ENCODE assay signal across 1 cellular context in the genomic region with DNA sequence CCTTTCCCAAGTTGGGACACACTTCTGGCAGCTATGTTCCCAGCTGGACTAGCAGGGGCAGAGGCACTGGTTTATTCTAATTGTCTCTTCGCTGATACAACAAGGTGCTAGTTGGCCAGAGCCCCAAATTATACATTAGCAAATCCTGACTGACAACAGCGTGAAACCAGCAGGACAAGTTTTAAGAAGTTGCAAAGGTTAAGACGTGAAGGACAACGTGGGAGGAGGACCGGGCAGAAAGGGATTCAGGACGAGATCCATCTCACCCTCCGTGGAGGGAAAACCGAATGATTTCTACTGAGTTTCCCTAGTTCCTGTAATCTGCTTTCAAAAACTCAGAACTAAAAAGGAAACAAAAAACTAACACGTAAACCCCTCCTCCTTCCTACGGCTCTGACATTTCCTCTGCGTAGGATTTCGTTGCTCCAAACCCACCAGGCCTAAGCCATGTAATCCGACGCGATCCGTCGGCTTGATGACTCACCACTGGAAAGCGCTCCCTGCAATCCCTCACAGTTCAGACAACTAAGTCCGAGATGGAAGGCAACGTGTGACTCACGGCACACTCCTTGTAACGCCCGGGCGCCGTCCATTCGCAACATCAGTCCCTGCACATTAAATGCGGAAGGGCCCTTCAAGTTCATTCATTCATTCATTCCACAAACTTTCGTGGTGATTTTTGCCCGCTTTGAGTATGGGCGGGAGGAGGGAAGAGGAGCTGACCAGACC.
A peak's percentile ranks its signal among the peaks of the same experiment; 100 is the strongest.
TF ChIP-seq lines count a peak whose summit lies in the region.

No MANE protein-coding gene starts in this region.

TF ChIP-seq in HepG2, 621 proteins besides CTCF, POLR2A, EP300 and RAD21 (continued from another document and continues in another):
- TF ChIP-seq, protein P1, sequence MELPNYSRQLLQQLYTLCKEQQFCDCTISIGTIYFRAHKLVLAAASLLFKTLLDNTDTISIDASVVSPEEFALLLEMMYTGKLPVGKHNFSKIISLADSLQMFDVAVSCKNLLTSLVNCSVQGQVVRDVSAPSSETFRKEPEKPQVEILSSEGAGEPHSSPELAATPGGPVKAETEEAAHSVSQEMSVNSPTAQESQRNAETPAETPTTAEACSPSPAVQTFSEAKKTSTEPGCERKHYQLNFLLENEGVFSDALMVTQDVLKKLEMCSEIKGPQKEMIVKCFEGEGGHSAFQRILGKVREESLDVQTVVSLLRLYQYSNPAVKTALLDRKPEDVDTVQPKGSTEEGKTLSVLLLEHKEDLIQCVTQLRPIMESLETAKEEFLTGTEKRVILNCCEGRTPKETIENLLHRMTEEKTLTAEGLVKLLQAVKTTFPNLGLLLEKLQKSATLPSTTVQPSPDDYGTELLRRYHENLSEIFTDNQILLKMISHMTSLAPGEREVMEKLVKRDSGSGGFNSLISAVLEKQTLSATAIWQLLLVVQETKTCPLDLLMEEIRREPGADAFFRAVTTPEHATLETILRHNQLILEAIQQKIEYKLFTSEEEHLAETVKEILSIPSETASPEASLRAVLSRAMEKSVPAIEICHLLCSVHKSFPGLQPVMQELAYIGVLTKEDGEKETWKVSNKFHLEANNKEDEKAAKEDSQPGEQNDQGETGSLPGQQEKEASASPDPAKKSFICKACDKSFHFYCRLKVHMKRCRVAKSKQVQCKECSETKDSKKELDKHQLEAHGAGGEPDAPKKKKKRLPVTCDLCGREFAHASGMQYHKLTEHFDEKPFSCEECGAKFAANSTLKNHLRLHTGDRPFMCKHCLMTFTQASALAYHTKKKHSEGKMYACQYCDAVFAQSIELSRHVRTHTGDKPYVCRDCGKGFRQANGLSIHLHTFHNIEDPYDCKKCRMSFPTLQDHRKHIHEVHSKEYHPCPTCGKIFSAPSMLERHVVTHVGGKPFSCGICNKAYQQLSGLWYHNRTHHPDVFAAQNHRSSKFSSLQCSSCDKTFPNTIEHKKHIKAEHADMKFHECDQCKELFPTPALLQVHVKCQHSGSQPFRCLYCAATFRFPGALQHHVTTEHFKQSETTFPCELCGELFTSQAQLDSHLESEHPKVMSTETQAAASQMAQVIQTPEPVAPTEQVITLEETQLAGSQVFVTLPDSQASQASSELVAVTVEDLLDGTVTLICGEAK (IDR thresholded peaks at IDR 0.05): no peak
- TF ChIP-seq, protein P1 (CRISPR knock-in tag; IDR thresholded peaks at IDR 0.05): peak; percentile 46; the same call in 1 of the 2 replicates
- TF ChIP-seq HOXA7 (CRISPR knock-in tag; IDR thresholded peaks at IDR 0.05) (no peak), SOX13 (IDR thresholded peaks at IDR 0.05) (no peak), SOX13 (CRISPR knock-in tag; conservative IDR thresholded peaks at IDR 0.05 in 1 of 2, IDR thresholded peaks at IDR 0.05 in 1 of 2) (peak in 1 of 2 experiments; percentile 7; a peak in 1 of 4 replicates), ZBTB42 (CRISPR knock-in tag; IDR thresholded peaks at IDR 0.05) (no peak), SP140L (CRISPR knock-in tag; IDR thresholded peaks at IDR 0.05; ENCODE audit: borderline replicate concordance) (peak; percentile 79; the same call in 1 of the 2 replicates), HNRNPK (IDR thresholded peaks at IDR 0.05; ENCODE audit: low read depth, low read length, poor library complexity, severe bottlenecking) (no peak), TCF12 (IDR thresholded peaks at IDR 0.05) (no peak), TCF12 (CRISPR knock-in tag; IDR thresholded peaks at IDR 0.05) (no peak), THYN1 (CRISPR knock-in tag; IDR thresholded peaks at IDR 0.05; ENCODE audit: borderline replicate concordance, low read depth) (no peak), SMARCE1 (IDR thresholded peaks at IDR 0.05; ENCODE audit: borderline replicate concordance) (no peak), FOSL1 (CRISPR knock-in tag; IDR thresholded peaks at IDR 0.05; ENCODE audit: borderline replicate concordance) (peak; percentile 89), NFATC3 (CRISPR knock-in tag; IDR thresholded peaks at IDR 0.05) (no peak), HOXD1 (CRISPR knock-in tag; IDR thresholded peaks at IDR 0.05) (peak; percentile 27; the same call in 1 of the 2 replicates), PPARG (CRISPR knock-in tag; conservative IDR thresholded peaks at IDR 0.05) (no peak), RNF2 (conservative IDR thresholded peaks at IDR 0.05; ENCODE audit: low read depth) (peak; percentile 25; the same call in 1 of the 2 replicates), ARID2 (CRISPR knock-in tag; IDR thresholded peaks at IDR 0.05; ENCODE audit: borderline replicate concordance) (peak; percentile 63; the same call in 1 of the 2 replicates), KLF13 (CRISPR knock-in tag; IDR thresholded peaks at IDR 0.05) (no peak), ONECUT2 (CRISPR knock-in tag; IDR thresholded peaks at IDR 0.05) (no peak), ZNF260 (CRISPR knock-in tag; IDR thresholded peaks at IDR 0.05; ENCODE audit: borderline replicate concordance, low read depth) (no peak), ZNF605 (CRISPR knock-in tag; IDR thresholded peaks at IDR 0.05) (peak; percentile 69), RAD51 (IDR thresholded peaks at IDR 0.05; ENCODE audit: borderline replicate concordance) (no peak), THAP11 (CRISPR knock-in tag; IDR thresholded peaks at IDR 0.05) (peak; percentile 24; the same call in 1 of the 2 replicates), POLR2G (IDR thresholded peaks at IDR 0.05; ENCODE audit: low read depth, low read length) (peak; percentile 89), PHF8 (CRISPR knock-in tag; IDR thresholded peaks at IDR 0.05) (peak; percentile 73), KAT8 (CRISPR knock-in tag; IDR thresholded peaks at IDR 0.05) (peak; percentile 36), ZNF749 (CRISPR knock-in tag; IDR thresholded peaks at IDR 0.05; ENCODE audit: borderline replicate concordance) (no peak)
- TF ChIP-seq, protein P2, sequence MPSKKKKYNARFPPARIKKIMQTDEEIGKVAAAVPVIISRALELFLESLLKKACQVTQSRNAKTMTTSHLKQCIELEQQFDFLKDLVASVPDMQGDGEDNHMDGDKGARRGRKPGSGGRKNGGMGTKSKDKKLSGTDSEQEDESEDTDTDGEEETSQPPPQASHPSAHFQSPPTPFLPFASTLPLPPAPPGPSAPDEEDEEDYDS (CRISPR knock-in tag; IDR thresholded peaks at IDR 0.05): peak; percentile 65; the same call in 1 of the 2 replicates
- TF ChIP-seq, protein P3, sequence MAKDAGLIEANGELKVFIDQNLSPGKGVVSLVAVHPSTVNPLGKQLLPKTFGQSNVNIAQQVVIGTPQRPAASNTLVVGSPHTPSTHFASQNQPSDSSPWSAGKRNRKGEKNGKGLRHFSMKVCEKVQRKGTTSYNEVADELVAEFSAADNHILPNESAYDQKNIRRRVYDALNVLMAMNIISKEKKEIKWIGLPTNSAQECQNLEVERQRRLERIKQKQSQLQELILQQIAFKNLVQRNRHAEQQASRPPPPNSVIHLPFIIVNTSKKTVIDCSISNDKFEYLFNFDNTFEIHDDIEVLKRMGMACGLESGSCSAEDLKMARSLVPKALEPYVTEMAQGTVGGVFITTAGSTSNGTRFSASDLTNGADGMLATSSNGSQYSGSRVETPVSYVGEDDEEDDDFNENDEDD (CRISPR knock-in tag; IDR thresholded peaks at IDR 0.05; ENCODE audit: borderline replicate concordance): peak; percentile 53; the same call in 1 of the 2 replicates
- TF ChIP-seq, protein P4, sequence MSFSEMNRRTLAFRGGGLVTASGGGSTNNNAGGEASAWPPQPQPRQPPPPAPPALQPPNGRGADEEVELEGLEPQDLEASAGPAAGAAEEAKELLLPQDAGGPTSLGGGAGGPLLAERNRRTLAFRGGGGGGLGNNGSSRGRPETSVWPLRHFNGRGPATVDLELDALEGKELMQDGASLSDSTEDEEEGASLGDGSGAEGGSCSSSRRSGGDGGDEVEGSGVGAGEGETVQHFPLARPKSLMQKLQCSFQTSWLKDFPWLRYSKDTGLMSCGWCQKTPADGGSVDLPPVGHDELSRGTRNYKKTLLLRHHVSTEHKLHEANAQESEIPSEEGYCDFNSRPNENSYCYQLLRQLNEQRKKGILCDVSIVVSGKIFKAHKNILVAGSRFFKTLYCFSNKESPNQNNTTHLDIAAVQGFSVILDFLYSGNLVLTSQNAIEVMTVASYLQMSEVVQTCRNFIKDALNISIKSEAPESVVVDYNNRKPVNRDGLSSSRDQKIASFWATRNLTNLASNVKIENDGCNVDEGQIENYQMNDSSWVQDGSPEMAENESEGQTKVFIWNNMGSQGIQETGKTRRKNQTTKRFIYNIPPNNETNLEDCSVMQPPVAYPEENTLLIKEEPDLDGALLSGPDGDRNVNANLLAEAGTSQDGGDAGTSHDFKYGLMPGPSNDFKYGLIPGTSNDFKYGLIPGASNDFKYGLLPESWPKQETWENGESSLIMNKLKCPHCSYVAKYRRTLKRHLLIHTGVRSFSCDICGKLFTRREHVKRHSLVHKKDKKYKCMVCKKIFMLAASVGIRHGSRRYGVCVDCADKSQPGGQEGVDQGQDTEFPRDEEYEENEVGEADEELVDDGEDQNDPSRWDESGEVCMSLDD (CRISPR knock-in tag; IDR thresholded peaks at IDR 0.05; ENCODE audit: borderline replicate concordance): peak; percentile 57; the same call in 1 of the 2 replicates
- TF ChIP-seq, protein P5, sequence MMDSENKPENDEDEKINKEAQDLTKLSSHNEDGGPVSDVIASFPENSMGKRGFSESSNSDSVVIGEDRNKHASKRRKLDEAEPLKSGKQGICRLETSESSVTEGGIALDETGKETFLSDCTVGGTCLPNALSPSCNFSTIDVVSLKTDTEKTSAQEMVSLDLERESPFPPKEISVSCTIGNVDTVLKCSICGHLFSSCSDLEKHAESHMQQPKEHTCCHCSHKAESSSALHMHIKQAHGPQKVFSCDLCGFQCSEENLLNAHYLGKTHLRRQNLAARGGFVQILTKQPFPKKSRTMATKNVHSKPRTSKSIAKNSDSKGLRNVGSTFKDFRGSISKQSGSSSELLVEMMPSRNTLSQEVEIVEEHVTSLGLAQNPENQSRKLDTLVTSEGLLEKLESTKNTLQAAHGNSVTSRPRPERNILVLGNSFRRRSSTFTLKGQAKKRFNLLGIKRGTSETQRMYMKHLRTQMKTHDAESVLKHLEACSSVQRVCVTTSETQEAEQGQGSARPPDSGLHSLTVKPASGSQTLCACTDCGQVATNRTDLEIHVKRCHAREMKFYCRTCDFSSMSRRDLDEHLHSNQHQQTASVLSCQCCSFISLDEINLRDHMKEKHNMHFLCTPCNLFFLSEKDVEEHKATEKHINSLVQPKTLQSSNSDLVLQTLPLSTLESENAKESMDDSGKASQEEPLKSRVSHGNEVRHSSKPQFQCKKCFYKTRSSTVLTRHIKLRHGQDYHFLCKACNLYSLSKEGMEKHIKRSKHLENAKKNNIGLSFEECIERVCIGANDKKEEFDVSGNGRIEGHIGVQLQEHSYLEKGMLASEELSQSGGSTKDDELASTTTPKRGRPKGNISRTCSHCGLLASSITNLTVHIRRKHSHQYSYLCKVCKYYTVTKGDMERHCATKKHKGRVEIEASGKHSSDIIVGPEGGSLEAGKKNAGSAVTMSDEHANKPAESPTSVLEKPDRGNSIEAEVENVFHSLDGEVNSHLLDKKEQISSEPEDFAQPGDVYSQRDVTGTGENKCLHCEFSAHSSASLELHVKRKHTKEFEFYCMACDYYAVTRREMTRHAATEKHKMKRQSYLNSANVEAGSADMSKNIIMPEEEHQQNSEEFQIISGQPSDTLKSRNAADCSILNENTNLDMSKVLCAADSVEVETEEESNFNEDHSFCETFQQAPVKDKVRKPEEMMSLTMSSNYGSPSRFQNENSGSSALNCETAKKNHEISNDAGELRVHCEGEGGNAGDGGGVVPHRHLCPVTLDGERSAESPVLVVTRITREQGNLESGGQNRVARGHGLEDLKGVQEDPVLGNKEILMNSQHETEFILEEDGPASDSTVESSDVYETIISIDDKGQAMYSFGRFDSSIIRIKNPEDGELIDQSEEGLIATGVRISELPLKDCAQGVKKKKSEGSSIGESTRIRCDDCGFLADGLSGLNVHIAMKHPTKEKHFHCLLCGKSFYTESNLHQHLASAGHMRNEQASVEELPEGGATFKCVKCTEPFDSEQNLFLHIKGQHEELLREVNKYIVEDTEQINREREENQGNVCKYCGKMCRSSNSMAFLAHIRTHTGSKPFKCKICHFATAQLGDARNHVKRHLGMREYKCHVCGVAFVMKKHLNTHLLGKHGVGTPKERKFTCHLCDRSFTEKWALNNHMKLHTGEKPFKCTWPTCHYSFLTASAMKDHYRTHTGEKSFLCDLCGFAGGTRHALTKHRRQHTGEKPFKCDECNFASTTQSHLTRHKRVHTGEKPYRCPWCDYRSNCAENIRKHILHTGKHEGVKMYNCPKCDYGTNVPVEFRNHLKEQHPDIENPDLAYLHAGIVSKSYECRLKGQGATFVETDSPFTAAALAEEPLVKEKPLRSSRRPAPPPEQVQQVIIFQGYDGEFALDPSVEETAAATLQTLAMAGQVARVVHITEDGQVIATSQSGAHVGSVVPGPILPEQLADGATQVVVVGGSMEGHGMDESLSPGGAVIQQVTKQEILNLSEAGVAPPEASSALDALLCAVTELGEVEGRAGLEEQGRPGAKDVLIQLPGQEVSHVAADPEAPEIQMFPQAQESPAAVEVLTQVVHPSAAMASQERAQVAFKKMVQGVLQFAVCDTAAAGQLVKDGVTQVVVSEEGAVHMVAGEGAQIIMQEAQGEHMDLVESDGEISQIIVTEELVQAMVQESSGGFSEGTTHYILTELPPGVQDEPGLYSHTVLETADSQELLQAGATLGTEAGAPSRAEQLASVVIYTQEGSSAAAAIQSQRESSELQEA (CRISPR knock-in tag; IDR thresholded peaks at IDR 0.05; ENCODE audit: not compliant biosample characterization): no peak
